8 cellular contexts compared by ENCODE assay signal in the genomic region with DNA sequence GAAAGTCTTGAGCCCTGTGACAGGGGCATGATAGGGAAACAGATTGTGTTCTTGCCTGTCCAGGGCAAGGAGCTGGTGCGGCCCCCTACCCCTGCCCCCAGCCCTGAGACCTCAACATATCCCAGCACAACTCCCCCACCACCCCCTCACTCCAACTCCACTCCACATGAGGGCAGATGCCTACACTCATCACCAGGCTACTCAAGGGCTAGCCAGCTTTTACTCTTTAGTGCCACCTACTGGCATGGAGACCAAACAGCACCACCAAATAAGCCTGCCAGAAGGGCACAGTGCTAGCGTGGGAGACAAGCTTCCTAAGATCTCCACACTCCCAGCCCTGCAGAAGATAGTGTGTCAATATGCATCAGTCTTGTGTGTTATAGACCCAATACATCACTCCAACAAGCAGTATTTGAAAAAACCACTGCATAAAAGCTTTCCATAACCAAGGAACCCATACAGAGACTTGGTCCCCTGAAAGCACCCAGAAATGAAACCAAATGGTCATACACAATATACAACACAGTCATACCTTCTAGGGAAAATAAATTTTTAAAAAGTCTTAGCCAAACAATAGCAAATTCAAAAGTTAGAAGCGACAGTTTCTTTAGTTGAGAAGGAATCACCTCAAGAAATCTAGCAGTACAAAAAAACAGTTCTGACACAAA.
DNase-seq lines count a peak whose midpoint lies in the region; ATAC-seq and TF ChIP-seq lines count a peak whose summit lies in the region.

No MANE protein-coding gene starts in this region.

- ATAC-seq in GM21619 (IDR thresholded peaks at IDR 0.05; ENCODE audit: unreplicated experiment) = peak; percentile 90
- ATAC-seq in memory B cell (ENCODE audit: low read depth) = peak; percentile 90
- ATAC-seq in stimulated activated naive CD8-positive, alpha-beta T cell treated with anti-CD3 and anti-CD28 coated beads, Interleukin-15, Interleukin-2, amounts not matched to agents 100 U/mL and 50 U/mL, for 24 hours = peak; percentile 82

- H3K4me3 Mint-ChIP-seq in memory B cell = no peak overlapping the region

- peak; percentile 86 for TF ChIP-seq CTCF in GM06990 (IDR thresholded peaks at IDR 0.05; ENCODE audit: insufficient read depth, low read length, poor library complexity, severe bottlenecking)
- peak; percentile 80 for TF ChIP-seq CTCF in WI38 (IDR thresholded peaks at IDR 0.05; ENCODE audit: low read depth, low read length)

- no peaks in the 10 kb centered on the region for H3K36me3 Mint-ChIP-seq in memory B cell

- no peaks in the 10 kb centered on the region for H3K36me3 ChIP-seq in GM06990 (ENCODE audit: control insufficient read depth, insufficient read depth, low read length)

- in situ Hi-C loops in KBM-7 (cut with MboI; ENCODE audit: low pct_unique_long_range_greater_than_20kb, low sequenced_read_pairs) = no loop called here

- H3K4me1 Mint-ChIP-seq in memory B cell = peaks cover 3% of the 10 kb centered on the region

- H3K27ac Mint-ChIP-seq in memory B cell = no peak overlapping the region

- peaks cover 8% of the 10 kb centered on the region for H3K27me3 Mint-ChIP-seq in memory B cell

- H3K4me3 ChIP-seq in GM06990 (replicated peaks; ENCODE audit: low read depth, low read length) (no peak overlapping the region), WI38 (ENCODE audit: low read depth, low read length) (no peak overlapping the region)

- H3K27me3 ChIP-seq in GM06990 (replicated peaks; ENCODE audit: control insufficient read depth, insufficient read depth, low read length) = no peaks in the 10 kb centered on the region

- DNase-seq in GM06990 (ENCODE audit: extremely low read depth, insufficient read length) (no peak), KBM-7 (peak; percentile 47), cerebellar cortex (ENCODE audit: low spot score) (peak; percentile 16), memory B cell (ENCODE audit: low spot score in 2 of 2) (peak; percentile 50 to 59), epidermal melanocyte (ENCODE audit: insufficient read length, low spot score) (no peak)
- peak; percentile 60 for DNase-seq in stimulated activated naive CD8-positive, alpha-beta T cell treated with anti-CD3 and anti-CD28 coated beads, Interleukin-15, Interleukin-2, amounts not matched to agents 100 U/mL and 50 U/mL, for 24 hours

- peaks cover 2% of the 10 kb centered on the region for H3K9me3 Mint-ChIP-seq in memory B cell

Comparison
In these comparisons a context has a peak if more than half of its experiments do, and no peak if none do; other contexts are left out.
1. DNase-seq: peak in KBM-7 (single experiment), cerebellar cortex (single experiment), memory B cell (2 of 2) and stimulated activated naive CD8-positive, alpha-beta T cell treated with anti-CD3 and anti-CD28 coated beads, Interleukin-15, Interleukin-2, amounts not matched to agents 100 U/mL and 50 U/mL, for 24 hours (single experiment); none in GM06990 (single experiment) and epidermal melanocyte (single experiment).
2. Peak in every context shown above with its lines, with median percentiles within 50 percentile points of each other: ATAC-seq.